Comparison of ENCODE assay signal across 1 cellular context in genomic region chr3:142971431-142971830, GRCh38.
TF ChIP-seq lines count a peak whose summit lies in the region.

No MANE protein-coding gene starts in this region.

TF ChIP-seq in HepG2, 621 proteins besides CTCF, POLR2A, EP300 and RAD21:
- TF ChIP-seq RNF219 (CRISPR knock-in tag; IDR thresholded peaks at IDR 0.05): no peak
- no peak for TF ChIP-seq KDM1A (CRISPR knock-in tag; IDR thresholded peaks at IDR 0.05)
- peak; percentile 98 for TF ChIP-seq ZNF770 (CRISPR knock-in tag; IDR thresholded peaks at IDR 0.05)
- no peak for TF ChIP-seq NKX3-1 (CRISPR knock-in tag; IDR thresholded peaks at IDR 0.05)
- no peak for TF ChIP-seq BORCS8-MEF2B (CRISPR knock-in tag; IDR thresholded peaks at IDR 0.05)
- no peak for TF ChIP-seq MIER3 (CRISPR knock-in tag; IDR thresholded peaks at IDR 0.05; ENCODE audit: borderline replicate concordance)
- 0 out of 2 replicates have a peak, but pooled peaks have one; percentile 27 for TF ChIP-seq ZBTB3 (CRISPR knock-in tag; IDR thresholded peaks at IDR 0.05; ENCODE audit: borderline replicate concordance, low read depth)
- 0 out of 2 replicates have a peak, but pooled peaks have one; percentile 2 for TF ChIP-seq CEBPB (IDR thresholded peaks at IDR 0.05; ENCODE audit: borderline replicate concordance, low read depth, low read length)
- no peak for TF ChIP-seq KDM2A (CRISPR knock-in tag; IDR thresholded peaks at IDR 0.05; ENCODE audit: borderline replicate concordance, low read depth)
